Comparison of ENCODE assay signal across 1 cellular context in genomic region chr5:36241636-36242533, GRCh38.
A peak's percentile ranks its signal among the peaks of the same experiment; 100 is the strongest.
TF ChIP-seq lines count a peak whose summit lies in the region.

Gene NADK2 (minus strand): TSS chr5:36241925. CDS start chr5:36241798, 127 bp downstream.

TF ChIP-seq in K562, 482 proteins besides CTCF, POLR2A, EP300 and RAD21 (continued from another document and continues in another):
- TF ChIP-seq TRIM25 (IDR thresholded peaks at IDR 0.05; ENCODE audit: borderline replicate concordance) (no peak), ATF7 (IDR thresholded peaks at IDR 0.05) (peak; percentile 90), ETV6 (IDR thresholded peaks at IDR 0.05; ENCODE audit: borderline replicate concordance in 1 of 2, low read depth in 2 of 2, low read length in 1 of 2) (no peak), ETV6 (CRISPR knock-in tag; IDR thresholded peaks at IDR 0.05; ENCODE audit: borderline replicate concordance) (peak; percentile 76; the same call in 1 of the 2 replicates), CBX5 (IDR thresholded peaks at IDR 0.05; ENCODE audit: borderline replicate concordance, low read depth) (peak; percentile 62; the same call in 1 of the 2 replicates), NCOA4 (IDR thresholded peaks at IDR 0.05; ENCODE audit: partially characterized antibody) (no peak), BRF2 (IDR thresholded peaks at IDR 0.05; ENCODE audit: borderline replicate concordance, insufficient read depth, insufficient read length) (no peak), ELK3 (CRISPR knock-in tag; IDR thresholded peaks at IDR 0.05) (no peak), FOXP1 (CRISPR knock-in tag; IDR thresholded peaks at IDR 0.05) (peak; percentile 63; the same call in 1 of the 2 replicates), ZNF699 (CRISPR knock-in tag; IDR thresholded peaks at IDR 0.05; ENCODE audit: insufficient replicate concordance) (no peak), ZBTB2 (IDR thresholded peaks at IDR 0.05) (peak; percentile 67), SRSF3 (IDR thresholded peaks at IDR 0.05; ENCODE audit: insufficient read depth, low read length) (no peak), CBX1 (IDR thresholded peaks at IDR 0.05; ENCODE audit: low read depth) (peak; percentile 59), FOXJ3 (CRISPR knock-in tag; IDR thresholded peaks at IDR 0.05) (peak; percentile 32; the same call in 1 of the 2 replicates), HNRNPL (IDR thresholded peaks at IDR 0.05; ENCODE audit: low read depth, low read length) (0 out of 2 replicates have a peak, but pooled peaks have one; percentile 45), ZKSCAN1 (IDR thresholded peaks at IDR 0.05; ENCODE audit: low read depth, low read length) (no peak), MAFF (IDR thresholded peaks at IDR 0.05; ENCODE audit: low read length) (no peak), ZNF232 (CRISPR knock-in tag; IDR thresholded peaks at IDR 0.05) (peak; percentile 93), ZC3H4 (CRISPR knock-in tag; IDR thresholded peaks at IDR 0.05; ENCODE audit: borderline replicate concordance) (peak; percentile 79; the same call in 1 of the 2 replicates), ZNF274 (IDR thresholded peaks at IDR 0.05; ENCODE audit: borderline replicate concordance, low read depth, low read length) (no peak), TBL1XR1 (IDR thresholded peaks at IDR 0.05; ENCODE audit: low read length in 2 of 2) (no peak), PREB (CRISPR knock-in tag; IDR thresholded peaks at IDR 0.05) (no peak), HNRNPUL1 (IDR thresholded peaks at IDR 0.05; ENCODE audit: low read length) (no peak), HLTF (IDR thresholded peaks at IDR 0.05) (peak; percentile 27; the same call in 1 of the 2 replicates), DNMT1 (IDR thresholded peaks at IDR 0.05) (no peak), MGA (IDR thresholded peaks at IDR 0.05) (peak; percentile 100), ZBTB1 (CRISPR knock-in tag; IDR thresholded peaks at IDR 0.05; ENCODE audit: borderline replicate concordance, low read depth) (peak; percentile 82), SPI1 (IDR thresholded peaks at IDR 0.05; ENCODE audit: borderline replicate concordance, low read depth, low read length) (no peak), FOXA1 (IDR thresholded peaks at IDR 0.05; ENCODE audit: borderline replicate concordance) (no peak), ZNF384 (IDR thresholded peaks at IDR 0.05; ENCODE audit: low read depth, low read length) (no peak), ZFP1 (CRISPR knock-in tag; IDR thresholded peaks at IDR 0.05) (no peak), ZNF316 (IDR thresholded peaks at IDR 0.05) (no peak), KDM5B (IDR thresholded peaks at IDR 0.05; ENCODE audit: insufficient replicate concordance, low read depth, low read length) (peak; percentile 85), SMC3 (conservative IDR thresholded peaks at IDR 0.05; ENCODE audit: insufficient read depth, low read depth, low read length) (peak; percentile 15; the same call in 1 of the 2 replicates), ZBTB17 (CRISPR knock-in tag; IDR thresholded peaks at IDR 0.05) (peak; percentile 79; the same call in 1 of the 2 replicates), GTF3C2 (IDR thresholded peaks at IDR 0.05; ENCODE audit: borderline replicate concordance, extremely low read depth, insufficient read length) (no peak), HMGN3 (IDR thresholded peaks at IDR 0.05; ENCODE audit: borderline replicate concordance, extremely low read depth, insufficient read length, low read depth, low read length) (peak; percentile 83)
